ENCODE assay signal across 20 cellular contexts in the genomic region with DNA sequence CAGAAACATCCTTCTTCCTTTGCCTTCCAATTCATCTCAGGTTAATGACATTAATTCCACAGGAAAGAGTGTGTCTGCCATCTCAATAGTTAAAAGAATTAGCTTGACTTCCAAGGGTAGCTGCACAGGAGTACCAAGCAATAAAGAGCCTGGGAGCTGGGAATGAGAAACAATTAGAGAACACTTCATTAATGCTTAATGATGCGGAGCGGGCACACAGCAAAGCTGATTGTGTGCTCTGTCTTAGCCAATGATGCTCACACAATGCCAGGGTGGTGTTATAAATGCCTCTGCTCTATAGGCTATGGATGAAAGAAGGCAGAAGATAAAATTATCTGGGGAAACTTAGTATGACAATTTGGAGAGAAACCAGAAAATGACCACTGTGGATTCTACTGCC.
"Had no signal": no experiment of that assay in that cellular context is flagged by ENCODE, and none has a peak within 500 bp of the region (broad histone marks: within the 10 kb centered on the region; RNA-seq: fewer than 3 reads in every experiment).

No MANE protein-coding gene starts in this region.

- H3K4me3 ChIP-seq: SJSA1 had no signal

- H3K4me1 ChIP-seq: SJSA1 had no signal

- H3K27ac ChIP-seq: SJSA1 had no signal

- H3K36me3 ChIP-seq: SJSA1 had no signal

- DNase-seq: activated CD4-positive, alpha-beta T cell treated with anti-CD3 and anti-CD28 coated beads for 48 hours; activated CD4-positive, alpha-beta T cell treated with anti-CD3 and anti-CD28 coated beads, Interleukin-2, amount 50 U/mL, for 4 hours; activated CD4-positive, CD25-positive, alpha-beta regulatory T cell treated with anti-CD3 and anti-CD28 coated beads, Interleukin-2, amount 50 U/mL, for 72 hours; activated CD8-positive, alpha-beta memory T cell treated with anti-CD3 and anti-CD28 coated beads, Interleukin-2, amount 50 U/mL, for 48 hours; activated CD8-positive, alpha-beta T cell treated with anti-CD3 and anti-CD28 coated beads, Interleukin-2, amount 10 ng/mL, durations not matched to agents 7 days and 5 days; activated effector memory CD4-positive, alpha-beta T cell treated with anti-CD3 and anti-CD28 coated beads, Interleukin-2, amount 50 U/mL, for 16 hours; activated naive CD4-positive, alpha-beta T cell treated with Interleukin-2 at 50 U/mL for 16 hours; activated T-cell treated with anti-CD3 and anti-CD28 coated beads, Interleukin-2, amount 50 U/mL, for 1 hour; amygdala; Kasumi-1; KBM-7; NCI-H1436; NCI-H1694 treated with DMSO at 0.1 percent for 48 hours; NCI-H2029 treated with DMSO at 0.1 percent for 48 hours; NCI-H446; NCI-H526; OCI-M1; RPMI8226; SW 1271 had no signal
